In genomic region chr19:1394252-1395193, GRCh38 we compare ENCODE assay signal across 14 cellular contexts. TPM values are rescaled to one million over a fixed set of nuclear protein-coding genes. Genes with fewer than 3 reads are reported as not detected.
A peak's percentile ranks its signal among the peaks of the same experiment; 100 is the strongest.
DNase-seq lines count a peak whose midpoint lies in the region; TF ChIP-seq lines count a peak whose summit lies in the region.
"Had no signal": no experiment of that assay in that cellular context is flagged by ENCODE, and none has a peak within 500 bp of the region (broad histone marks: within the 10 kb centered on the region; RNA-seq: fewer than 3 reads in every experiment).

No MANE protein-coding gene starts in this region.

- WGBS in smooth muscle cell (ENCODE audit: low lambda C conversion rate) = 89% methylated on average over 20 of the region's 43 CpGs

- peak overlapping the region; percentile 78 for H3K27ac ChIP-seq in layer of hippocampus (ENCODE audit: low read depth, low read length)
- no peak overlapping the region for H3K27ac ChIP-seq in smooth muscle cell (ENCODE audit: low read depth)
- H3K27ac ChIP-seq: SK-N-MC, thoracic aorta had no signal

- no peak overlapping the region for H3K4me2 ChIP-seq in smooth muscle cell

- no peak overlapping the region for H3K9ac ChIP-seq in smooth muscle cell (ENCODE audit: low read depth)

- H3K4me3 ChIP-seq in smooth muscle cell = no peak overlapping the region
- H3K4me3 ChIP-seq: SK-N-MC, thoracic aorta had no signal

- no peak for TF ChIP-seq CTCF in smooth muscle cell (IDR thresholded peaks at IDR 0.05; ENCODE audit: borderline replicate concordance, insufficient read depth, poor library complexity, severe bottlenecking)

- no peaks in the 10 kb centered on the region for H3K79me2 ChIP-seq in smooth muscle cell (ENCODE audit: low read depth)

- peak; percentile 76 for DNase-seq in Ammon's horn (ENCODE audit: low spot score)
- DNase-seq in HT-29 (ENCODE audit: low spot score) = peak; percentile 42
- peak; percentile 48 for DNase-seq in astrocyte of the hippocampus (ENCODE audit: low read depth, low spot score)
- no peak for DNase-seq in NCI-H128 (lab: John Stamatoyannopoulos, UW; ENCODE audit: unreplicated experiment)
- DNase-seq in activated CD4-positive, CD25-positive, alpha-beta regulatory T cell treated with anti-CD3 and anti-CD28 coated beads, Interleukin-2, amount 50 U/mL, for 72 hours = no peak
- no peak for DNase-seq in activated CD4-positive, alpha-beta T cell treated with anti-CD3 and anti-CD28 coated beads, Interleukin-2, amount 50 U/mL, for 48 hours
- DNase-seq in smooth muscle cell (lab: John Stamatoyannopoulos, UW; ENCODE audit: unreplicated experiment) = no peak
- DNase-seq: activated CD8-positive, alpha-beta memory T cell treated with anti-CD3 and anti-CD28 coated beads for 24 hours; activated naive CD4-positive, alpha-beta T cell; central memory CD4-positive, alpha-beta T cell; NCI-H2081 had no signal

- H4K20me1 ChIP-seq in smooth muscle cell (ENCODE audit: low read depth) = no peaks in the 10 kb centered on the region

- H3F3A ChIP-seq in smooth muscle cell (ENCODE audit: low read depth) = no peaks in the 10 kb centered on the region

- H3K9me3 ChIP-seq in smooth muscle cell (replicated peaks; ENCODE audit: low read depth) = no peaks in the 10 kb centered on the region
- H3K9me3 ChIP-seq: thoracic aorta had no signal

- no peak overlapping the region for H2AFZ ChIP-seq in smooth muscle cell (ENCODE audit: low read depth)

- no peaks in the 10 kb centered on the region for H3K36me3 ChIP-seq in smooth muscle cell (ENCODE audit: low read depth)

- no peaks in the 10 kb centered on the region for H3K4me1 ChIP-seq in smooth muscle cell (ENCODE audit: low read depth)

- H3K27me3 ChIP-seq in layer of hippocampus (ENCODE audit: control insufficient read depth, insufficient read depth, low read length) = no peaks in the 10 kb centered on the region
- no peaks in the 10 kb centered on the region for H3K27me3 ChIP-seq in smooth muscle cell (ENCODE audit: low read depth)

RNA-seq across cellular contexts. Expression of gene GAMT, which starts 6.8 kb away (rescaled TPM):
- 0.26 and 0.97 TPM in 2 replicates for total RNA-seq in HT-29 (2014; rRNA removed; shearing (Covaris generic))
- total RNA-seq in smooth muscle cell = 15.8 and 22.3 TPM in 2 replicates
- 35.2 and 47.4 TPM in 2 replicates for polyA plus RNA-seq in smooth muscle cell

RNA-seq across cellular contexts. Expression of gene NDUFS7, which starts 10.8 kb away (rescaled TPM):
- total RNA-seq in HT-29 (2014; rRNA removed; shearing (Covaris generic)) = 133 and 170 TPM in 2 replicates
- total RNA-seq in smooth muscle cell = 62.7 and 95.8 TPM in 2 replicates
- polyA plus RNA-seq in smooth muscle cell = 226 and 245 TPM in 2 replicates

RNA-seq across cellular contexts. Expression of gene DAZAP1, which starts 12.9 kb away (rescaled TPM):
- 223 and 234 TPM in 2 replicates for total RNA-seq in HT-29 (2014; rRNA removed; shearing (Covaris generic))
- 33.7 and 41.7 TPM in 2 replicates for total RNA-seq in smooth muscle cell
- 35.5 and 37.0 TPM in 2 replicates for polyA plus RNA-seq in smooth muscle cell

RNA-seq across cellular contexts. Expression of gene RPS15, which starts 43.7 kb away (rescaled TPM):
- 2,135 and 2,483 TPM in 2 replicates for total RNA-seq in HT-29 (2014; rRNA removed; shearing (Covaris generic))
- total RNA-seq in smooth muscle cell = 2,033 and 2,744 TPM in 2 replicates
- 1,180 and 1,250 TPM in 2 replicates for polyA plus RNA-seq in smooth muscle cell

RNA-seq across cellular contexts. Expression of gene APC2, which starts 55.4 kb away (rescaled TPM):
- total RNA-seq in HT-29 (2014; rRNA removed; shearing (Covaris generic)) = 0.16 and 0.43 TPM in 2 replicates
- 0.09 and 0.18 TPM in 2 replicates for total RNA-seq in smooth muscle cell
- 0.30 and 1.0 TPM in 2 replicates for polyA plus RNA-seq in smooth muscle cell

Comparison
In these comparisons a context has a peak if more than half of its experiments do, and no peak if none do; other contexts are left out.
1. DNase-seq: peak in Ammon's horn (single experiment), HT-29 (single experiment) and astrocyte of the hippocampus (single experiment); none in NCI-H128 (single experiment), activated CD4-positive, CD25-positive, alpha-beta regulatory T cell treated with anti-CD3 and anti-CD28 coated beads, Interleukin-2, amount 50 U/mL, for 72 hours (single experiment), activated CD4-positive, alpha-beta T cell treated with anti-CD3 and anti-CD28 coated beads, Interleukin-2, amount 50 U/mL, for 48 hours (0 of 2) and smooth muscle cell (single experiment).